Comparison of ENCODE assay signal across 28 cellular contexts in the genomic region with DNA sequence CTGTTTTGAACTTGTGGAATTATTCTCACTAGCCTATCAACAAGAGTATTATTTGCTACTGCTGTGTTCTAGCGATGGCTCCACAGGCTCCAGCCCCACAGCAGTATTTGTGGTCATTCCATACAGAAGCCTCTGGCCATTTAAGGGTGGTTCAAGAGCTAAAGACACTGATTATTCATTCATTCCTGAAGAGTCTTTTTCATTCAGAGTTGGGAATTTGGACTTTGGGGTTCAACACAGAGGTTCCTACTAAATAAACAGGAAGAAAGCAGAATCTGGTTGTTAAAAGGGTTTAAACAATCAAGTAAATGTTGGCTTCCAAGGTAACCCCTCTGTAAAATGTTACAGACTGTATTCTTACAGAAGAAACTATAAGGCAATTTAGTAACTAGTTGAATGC.
"Had no signal": no experiment of that assay in that cellular context is flagged by ENCODE, and none has a peak within 500 bp of the region (broad histone marks: within the 10 kb centered on the region; RNA-seq: fewer than 3 reads in every experiment).

No MANE protein-coding gene starts in this region.

- H3K9me3 Mint-ChIP-seq: dendritic cell treated with granulocyte-macrophage colony-stimulating factor and Interleukin-4, amounts not matched to agents 40 ng/mL and 50 ng/mL, for 4 days; effector memory CD8-positive, alpha-beta T cell; endodermal cell had no signal

- H3K4me3 ChIP-seq: colonic mucosa, coronary artery, dorsolateral prefrontal cortex, esophagus muscularis mucosa, esophagus squamous epithelium, gastrocnemius medialis, gastroesophageal sphincter, heart left ventricle, heart right ventricle had no signal

- H3K27ac ChIP-seq: colonic mucosa, coronary artery, dorsolateral prefrontal cortex, epithelial cell of prostate, esophagus muscularis mucosa, esophagus squamous epithelium, foreskin keratinocyte, gastrocnemius medialis, gastroesophageal sphincter, heart left ventricle, heart right ventricle had no signal

- H3K36me3 ChIP-seq: colonic mucosa, esophagus muscularis mucosa, esophagus squamous epithelium, gastrocnemius medialis, gastroesophageal sphincter, heart left ventricle, heart right ventricle had no signal

- H3K4me1 ChIP-seq: colonic mucosa, foreskin keratinocyte, gastroesophageal sphincter had no signal

- H3K27me3 ChIP-seq: esophagus squamous epithelium, foreskin keratinocyte, gastroesophageal sphincter had no signal

- ATAC-seq: effector memory CD8-positive, alpha-beta T cell; esophagus mucosa; foreskin keratinocyte; gastrocnemius medialis; gastroesophageal sphincter; heart left ventricle; heart right ventricle had no signal

- DNase-seq: colonic mucosa; cortex of kidney; dermis blood vessel endothelial cell; dorsolateral prefrontal cortex; effector CD4-positive, alpha-beta T cell; effector CD8-positive, alpha-beta T cell; effector memory CD4-positive, alpha-beta T cell; effector memory CD8-positive, alpha-beta T cell; endodermal cell; erythroblast; esophagus squamous epithelium; foreskin fibroblast; foreskin keratinocyte; foreskin melanocyte; gastrocnemius medialis; glutamatergic neuron; head of caudate nucleus; heart left ventricle; heart right ventricle had no signal

- H3K4me3 Mint-ChIP-seq: dendritic cell treated with granulocyte-macrophage colony-stimulating factor and Interleukin-4, amounts not matched to agents 40 ng/mL and 50 ng/mL, for 4 days; effector memory CD8-positive, alpha-beta T cell; endodermal cell had no signal

- H3K9me3 ChIP-seq: colonic mucosa, esophagus muscularis mucosa, esophagus squamous epithelium, gastrocnemius medialis, gastroesophageal sphincter, heart left ventricle, heart right ventricle had no signal

- FAIRE-seq: endometrium, endothelial cell of umbilical vein, frontal cortex had no signal

- H3K27ac Mint-ChIP-seq: dendritic cell treated with granulocyte-macrophage colony-stimulating factor and Interleukin-4, amounts not matched to agents 40 ng/mL and 50 ng/mL, for 4 days; effector memory CD8-positive, alpha-beta T cell; endodermal cell had no signal

- H3K27me3 Mint-ChIP-seq: dendritic cell treated with granulocyte-macrophage colony-stimulating factor and Interleukin-4, amounts not matched to agents 40 ng/mL and 50 ng/mL, for 4 days had no signal
